In genomic region chr22:25462474-25463346, GRCh38 we compare ENCODE assay signal across 8 cellular contexts.
A peak's percentile ranks its signal among the peaks of the same experiment; 100 is the strongest.
DNase-seq lines count a peak whose midpoint lies in the region; ATAC-seq and TF ChIP-seq lines count a peak whose summit lies in the region.
"Not testable (repeated sequence)": the region's sequence is repeated elsewhere in the genome, so short reads cannot be mapped to it uniquely, and the experiment has no call there.

No MANE protein-coding gene starts in this region.

- not testable (repeated sequence) for H3K4me1 Mint-ChIP-seq in activated CD4-positive, alpha-beta memory T cell treated with anti-CD3 and anti-CD28 coated beads for 36 hours (ENCODE audit: low read depth); chondrocyte (ENCODE audit: low read depth)

- DNase-seq in AG04449 (ENCODE audit: low read depth, low spot score); chondrocyte (ENCODE audit: low spot score); kidney epithelial cell (ENCODE audit: low read depth): not testable (repeated sequence)
- DNase-seq in HuH-7.5 (ENCODE audit: low spot score) (peak; percentile 83), NOMO-1 treated with DMSO at 0.1 percent for 48 hours (lab: John Stamatoyannopoulos, UW; ENCODE audit: unreplicated experiment) (peak; percentile 67)
- peak; percentile 86 for DNase-seq in activated CD4-positive, alpha-beta memory T cell treated with anti-CD3 and anti-CD28 coated beads for 36 hours
- peak; percentile 68 for DNase-seq in stimulated activated CD4-positive, alpha-beta T cell treated with anti-CD3 and anti-CD28 coated beads, Interleukin-12 subunit alpha, Interleukin-12 subunit beta, amount 100 ng/mL, for 4 hours

- peaks cover 30% of the 10 kb centered on the region for H3K36me3 Mint-ChIP-seq in activated CD4-positive, alpha-beta memory T cell treated with anti-CD3 and anti-CD28 coated beads for 36 hours
- peaks cover 26% of the 10 kb centered on the region for H3K36me3 Mint-ChIP-seq in chondrocyte (ENCODE audit: low read depth)

- not testable (repeated sequence) for H3K4me3 Mint-ChIP-seq in activated CD4-positive, alpha-beta memory T cell treated with anti-CD3 and anti-CD28 coated beads for 36 hours; chondrocyte (ENCODE audit: unreplicated experiment)

- not testable (repeated sequence) for H3K36me3 ChIP-seq in kidney epithelial cell (ENCODE audit: control insufficient read depth, insufficient read depth, low read length)

- not testable (repeated sequence) for H3K27me3 ChIP-seq in kidney epithelial cell (ENCODE audit: control insufficient read depth, insufficient read depth, low read length)

- not testable (repeated sequence) for H3K4me3 ChIP-seq in AG04449 (ENCODE audit: low read depth, low read length); kidney epithelial cell (ENCODE audit: low read depth, low read length)

- not testable (repeated sequence) for H3K9me3 Mint-ChIP-seq in activated CD4-positive, alpha-beta memory T cell treated with anti-CD3 and anti-CD28 coated beads for 36 hours; chondrocyte (ENCODE audit: low read depth)

- POLR2A ChIA-PET in AG04449 (lab: Yijun Ruan, JAX); activated CD4-positive, alpha-beta memory T cell treated with anti-CD3 and anti-CD28 coated beads for 36 hours (lab: Charles Lee): not testable (repeated sequence)

- not testable (repeated sequence) for H3K27me3 Mint-ChIP-seq in activated CD4-positive, alpha-beta memory T cell treated with anti-CD3 and anti-CD28 coated beads for 36 hours; chondrocyte (ENCODE audit: low read depth)

- CTCF ChIA-PET in AG04449 (lab: Yijun Ruan, JAX): interaction anchor here (0.6 to 8.2 kb wide), 15 partner anchors 11 to 894 kb away, joined by 3 to 166 read pairs (median 5); no protein-coding TSS in a partner anchor
- CTCF ChIA-PET in activated CD4-positive, alpha-beta memory T cell treated with anti-CD3 and anti-CD28 coated beads for 36 hours (lab: Charles Lee): interaction anchor here (0.6 to 5.2 kb wide), 16 partner anchors 9 to 310 kb away, joined by 3 to 71 read pairs (median 3); partner anchors contain the start of gene GRK3

- peak overlapping the region; percentile 6 for H3K27ac Mint-ChIP-seq in activated CD4-positive, alpha-beta memory T cell treated with anti-CD3 and anti-CD28 coated beads for 36 hours
- not testable (repeated sequence) for H3K27ac Mint-ChIP-seq in chondrocyte (ENCODE audit: unreplicated experiment)

- ATAC-seq in GM18520 (IDR thresholded peaks at IDR 0.05; ENCODE audit: unreplicated experiment): peak; percentile 63

- intact Hi-C loops in activated CD4-positive, alpha-beta memory T cell treated with anti-CD3 and anti-CD28 coated beads for 36 hours (cut with micrococcal nuclease): loop anchor here (1.0 kb wide), 2 partner anchors 240 to 311 kb away; no protein-coding TSS in a partner anchor

- TF ChIP-seq CTCF in AG04449 (IDR thresholded peaks at IDR 0.05; ENCODE audit: insufficient read depth, low read length, missing control alignments) (peak; percentile 98), chondrocyte (IDR thresholded peaks at IDR 0.05) (peak; percentile 96), kidney epithelial cell (IDR thresholded peaks at IDR 0.05; ENCODE audit: insufficient read depth, low read length, poor library complexity, severe bottlenecking) (peak; percentile 99)
